Comparison of ENCODE assay signal across 22 cellular contexts in the genomic region with DNA sequence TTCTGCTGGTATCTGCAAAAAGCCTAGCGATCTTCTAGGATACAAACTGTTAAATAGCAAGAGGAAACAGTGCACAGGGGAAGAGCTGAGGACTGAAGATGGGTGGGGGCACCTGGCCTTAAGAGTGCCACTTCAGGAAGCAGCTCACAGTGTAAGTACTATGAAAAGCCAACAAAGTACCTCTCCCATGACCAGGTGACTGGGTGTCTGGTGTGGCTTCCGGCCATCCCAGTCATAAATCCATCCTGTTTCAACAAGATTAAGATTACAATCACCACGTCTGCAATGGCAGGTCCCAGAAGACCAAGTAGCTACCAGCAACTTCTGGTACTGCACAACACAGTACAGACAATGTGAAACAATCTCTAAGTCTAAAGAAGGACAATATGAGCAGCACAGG. TPM values are rescaled to one million over a fixed set of nuclear protein-coding genes. Genes with fewer than 3 reads are reported as not detected.
DNase-seq lines count a peak whose midpoint lies in the region; ATAC-seq, FAIRE-seq and TF ChIP-seq lines count a peak whose summit lies in the region.
"Had no signal": no experiment of that assay in that cellular context is flagged by ENCODE, and none has a peak within 500 bp of the region (broad histone marks: within the 10 kb centered on the region; RNA-seq: fewer than 3 reads in every experiment).

No MANE protein-coding gene starts in this region.

- intact Hi-C loops in activated CD8-positive, alpha-beta T cell treated with anti-CD3 and anti-CD28 coated beads for 36 hours (cut with micrococcal nuclease), result no loop called here

- FAIRE-seq in urothelium cell line (lab: Jason Lieb, UNC), result no peak

- peaks cover 12% of the 10 kb centered on the region for H3K4me1 ChIP-seq in osteoblast (ENCODE audit: insufficient read depth, low read length)

- H3K4me2 ChIP-seq in osteoblast (ENCODE audit: insufficient read depth, low read length), result no peak overlapping the region

- H3K4me3 Mint-ChIP-seq in activated CD8-positive, alpha-beta T cell treated with anti-CD3 and anti-CD28 coated beads, Interleukin-2, amount 10 ng/mL, durations not matched to agents 7 days and 5 days, result no peak overlapping the region
- H3K4me3 Mint-ChIP-seq in activated CD8-positive, alpha-beta T cell treated with anti-CD3 and anti-CD28 coated beads for 36 hours, result no peak overlapping the region
- H3K4me3 Mint-ChIP-seq: activated B cell treated with CpG ODN at 0.5 μM for 24 hours; activated CD4-positive, alpha-beta memory T cell treated with anti-CD3 and anti-CD28 coated beads, Interleukin-2, amount 10 ng/mL, durations not matched to agents 7 days and 5 days; B cell; naive thymus-derived CD8-positive, alpha-beta T cell had no signal

- H3K36me3 ChIP-seq in osteoblast (ENCODE audit: insufficient read depth, low read length), result peaks cover 77% of the 10 kb centered on the region

- H3K9me3 ChIP-seq in osteoblast (ENCODE audit: low read depth, low read length), result no peaks in the 10 kb centered on the region
- H3K9me3 ChIP-seq: heart left ventricle had no signal

- H3K27me3 ChIP-seq in osteoblast (ENCODE audit: insufficient read depth, low read length), result no peaks in the 10 kb centered on the region
- H3K27me3 ChIP-seq: dorsolateral prefrontal cortex, heart left ventricle had no signal

- no peak overlapping the region for H3K27ac ChIP-seq in osteoblast (ENCODE audit: low read depth, low read length)
- H3K27ac ChIP-seq: heart left ventricle, skin epidermis had no signal

- no peak for DNase-seq in activated CD8-positive, alpha-beta T cell treated with anti-CD3 and anti-CD28 coated beads, Interleukin-2, amount 10 ng/mL, durations not matched to agents 7 days and 5 days
- no peak for DNase-seq in activated CD8-positive, alpha-beta T cell treated with anti-CD3 and anti-CD28 coated beads for 36 hours
- DNase-seq in NCI-H345 (lab: John Stamatoyannopoulos, UW), result peak; percentile 44
- DNase-seq in epithelial cell of esophagus (ENCODE audit: low read depth), result peak; percentile 21
- DNase-seq in osteoblast (ENCODE audit: insufficient read length, low spot score, missing footprints), result no peak
- no peak for DNase-seq in urothelium cell line (ENCODE audit: low spot score)
- DNase-seq: activated B cell treated with CpG ODN at 0.5 μM for 24 hours; activated CD4-positive, alpha-beta memory T cell treated with anti-CD3 and anti-CD28 coated beads, Interleukin-2, amount 10 ng/mL, durations not matched to agents 7 days and 5 days; activated effector memory CD4-positive, alpha-beta T cell treated with anti-CD3 and anti-CD28 coated beads, Interleukin-2, amount 50 U/mL, for 16 hours; activated T-cell treated with anti-CD3 and anti-CD28 coated beads for 4 hours; dorsolateral prefrontal cortex; HCEC 1CT; heart left ventricle; naive thymus-derived CD8-positive, alpha-beta T cell; NCI-H1092; stimulated activated CD4-positive, alpha-beta T cell treated with anti-CD3 and anti-CD28 coated beads, Interleukin-1b, Interleukin-23, amount 100 ng/mL, for 48 hours; T-helper 9 cell had no signal

- no peaks in the 10 kb centered on the region for H3K4me1 Mint-ChIP-seq in activated CD8-positive, alpha-beta T cell treated with anti-CD3 and anti-CD28 coated beads, Interleukin-2, amount 10 ng/mL, durations not matched to agents 7 days and 5 days (ENCODE audit: low read depth)
- no peaks in the 10 kb centered on the region for H3K4me1 Mint-ChIP-seq in activated CD8-positive, alpha-beta T cell treated with anti-CD3 and anti-CD28 coated beads for 36 hours (ENCODE audit: low read depth)
- H3K4me1 Mint-ChIP-seq: activated B cell treated with CpG ODN at 0.5 μM for 24 hours, B cell had no signal

- no peaks in the 10 kb centered on the region for H3K9me3 Mint-ChIP-seq in activated CD8-positive, alpha-beta T cell treated with anti-CD3 and anti-CD28 coated beads, Interleukin-2, amount 10 ng/mL, durations not matched to agents 7 days and 5 days (ENCODE audit: insufficient read depth)
- H3K9me3 Mint-ChIP-seq in activated CD8-positive, alpha-beta T cell treated with anti-CD3 and anti-CD28 coated beads for 36 hours, result no peaks in the 10 kb centered on the region
- H3K9me3 Mint-ChIP-seq: activated B cell treated with CpG ODN at 0.5 μM for 24 hours; activated CD4-positive, alpha-beta memory T cell treated with anti-CD3 and anti-CD28 coated beads, Interleukin-2, amount 10 ng/mL, durations not matched to agents 7 days and 5 days; naive thymus-derived CD8-positive, alpha-beta T cell had no signal

- H3K4me3 ChIP-seq in epithelial cell of esophagus (ENCODE audit: low read length) (no peak overlapping the region), osteoblast (ENCODE audit: insufficient read depth, low read length) (no peak overlapping the region)
- H3K4me3 ChIP-seq: dorsolateral prefrontal cortex, heart left ventricle, skin epidermis had no signal

- no peaks in the 10 kb centered on the region for H3K27me3 Mint-ChIP-seq in activated CD8-positive, alpha-beta T cell treated with anti-CD3 and anti-CD28 coated beads, Interleukin-2, amount 10 ng/mL, durations not matched to agents 7 days and 5 days (ENCODE audit: low read depth)
- no peaks in the 10 kb centered on the region for H3K27me3 Mint-ChIP-seq in activated CD8-positive, alpha-beta T cell treated with anti-CD3 and anti-CD28 coated beads for 36 hours
- H3K27me3 Mint-ChIP-seq: activated B cell treated with CpG ODN at 0.5 μM for 24 hours; activated CD4-positive, alpha-beta memory T cell treated with anti-CD3 and anti-CD28 coated beads, Interleukin-2, amount 10 ng/mL, durations not matched to agents 7 days and 5 days; B cell; naive thymus-derived CD8-positive, alpha-beta T cell had no signal

- no peak for ATAC-seq in activated CD8-positive, alpha-beta T cell treated with anti-CD3 and anti-CD28 coated beads, Interleukin-2, amount 10 ng/mL, durations not matched to agents 7 days and 5 days
- ATAC-seq in activated CD8-positive, alpha-beta T cell treated with anti-CD3 and anti-CD28 coated beads for 36 hours, result no peak
- no peak for ATAC-seq in activated CD4-positive, CD25-positive, alpha-beta regulatory T cell treated with anti-CD3 and anti-CD28 coated beads, Interleukin-2, amount 50 U/mL, for 24 hours
- ATAC-seq in HG02623 (IDR thresholded peaks at IDR 0.05; ENCODE audit: unreplicated experiment), result no peak
- ATAC-seq: heart left ventricle; naive thymus-derived CD8-positive, alpha-beta T cell had no signal

- POLR2A ChIA-PET in activated CD8-positive, alpha-beta T cell treated with anti-CD3 and anti-CD28 coated beads, Interleukin-2, amount 10 ng/mL, durations not matched to agents 7 days and 5 days (lab: Charles Lee), result no interaction called here
- POLR2A ChIA-PET in activated CD8-positive, alpha-beta T cell treated with anti-CD3 and anti-CD28 coated beads for 36 hours (lab: Charles Lee), result no interaction called here

- CTCF ChIA-PET in activated CD8-positive, alpha-beta T cell treated with anti-CD3 and anti-CD28 coated beads, Interleukin-2, amount 10 ng/mL, durations not matched to agents 7 days and 5 days (lab: Charles Lee), result interaction anchor here (1.2 to 2.6 kb wide), 3 partner anchors 12 to 88 kb away, joined by 3 to 8 read pairs (median 4); no protein-coding TSS in a partner anchor
- CTCF ChIA-PET in activated CD8-positive, alpha-beta T cell treated with anti-CD3 and anti-CD28 coated beads for 36 hours (lab: Charles Lee), result no interaction called here

- H3K27ac Mint-ChIP-seq in activated CD8-positive, alpha-beta T cell treated with anti-CD3 and anti-CD28 coated beads, Interleukin-2, amount 10 ng/mL, durations not matched to agents 7 days and 5 days, result peak overlapping the region; percentile 56
- H3K27ac Mint-ChIP-seq in activated CD8-positive, alpha-beta T cell treated with anti-CD3 and anti-CD28 coated beads for 36 hours, result no peak overlapping the region
- H3K27ac Mint-ChIP-seq: activated B cell treated with CpG ODN at 0.5 μM for 24 hours; activated CD4-positive, alpha-beta memory T cell treated with anti-CD3 and anti-CD28 coated beads, Interleukin-2, amount 10 ng/mL, durations not matched to agents 7 days and 5 days; B cell had no signal

- H3K36me3 Mint-ChIP-seq in activated CD8-positive, alpha-beta T cell treated with anti-CD3 and anti-CD28 coated beads, Interleukin-2, amount 10 ng/mL, durations not matched to agents 7 days and 5 days (ENCODE audit: low read depth), result peaks cover 46% of the 10 kb centered on the region
- peaks cover 41% of the 10 kb centered on the region for H3K36me3 Mint-ChIP-seq in activated CD8-positive, alpha-beta T cell treated with anti-CD3 and anti-CD28 coated beads for 36 hours (ENCODE audit: low read depth)

- peaks cover under 1% of the 10 kb centered on the region for H4K20me1 ChIP-seq in osteoblast (ENCODE audit: insufficient read depth, low read length)

- TF ChIP-seq CTCF in activated CD8-positive, alpha-beta T cell treated with anti-CD3 and anti-CD28 coated beads for 36 hours (IDR thresholded peaks at IDR 0.05), result no peak
- TF ChIP-seq CTCF in epithelial cell of esophagus (IDR thresholded peaks at IDR 0.05; ENCODE audit: insufficient read depth, low read depth, low read length, missing control alignments) (no peak), osteoblast (IDR thresholded peaks at IDR 0.05; ENCODE audit: extremely low read depth, low read depth, low read length) (no peak)

- no peak overlapping the region for H2AFZ ChIP-seq in osteoblast (ENCODE audit: low read length)

- no peaks in the 10 kb centered on the region for H3K79me2 ChIP-seq in osteoblast (ENCODE audit: insufficient read depth, low read length)

RNA-seq across cellular contexts. Expression of a gene that starts 15.9 kb away (rescaled TPM):
- total RNA-seq in activated CD8-positive, alpha-beta T cell treated with anti-CD3 and anti-CD28 coated beads, Interleukin-2, amount 10 ng/mL, durations not matched to agents 7 days and 5 days, result under 1 TPM; 0.37 to 0.50 TPM
- 1 to 10 TPM in 1 of 2 experiments, under 1 TPM in 1; 0.99 to 1.0 TPM for total RNA-seq in activated CD8-positive, alpha-beta T cell treated with anti-CD3 and anti-CD28 coated beads for 36 hours
- 0.88 and 1.8 TPM in 2 replicates for total RNA-seq in osteoblast
- total RNA-seq: activated B cell treated with CpG ODN at 0.5 μM for 24 hours; activated CD4-positive, alpha-beta memory T cell treated with anti-CD3 and anti-CD28 coated beads, Interleukin-2, amount 10 ng/mL, durations not matched to agents 7 days and 5 days; naive thymus-derived CD8-positive, alpha-beta T cell had no signal

RNA-seq across cellular contexts. Expression of a gene that starts 28.8 kb away (rescaled TPM):
- 10 to 100 TPM; 58.3 to 62.7 TPM for total RNA-seq in activated CD8-positive, alpha-beta T cell treated with anti-CD3 and anti-CD28 coated beads, Interleukin-2, amount 10 ng/mL, durations not matched to agents 7 days and 5 days
- 10 to 100 TPM; 42.1 to 43.3 TPM for total RNA-seq in activated CD8-positive, alpha-beta T cell treated with anti-CD3 and anti-CD28 coated beads for 36 hours
- 24.2 and 24.5 TPM in 2 replicates for total RNA-seq in osteoblast

RNA-seq across cellular contexts. Expression of a gene that starts 36.2 kb away (rescaled TPM):
- not detected for total RNA-seq in activated CD8-positive, alpha-beta T cell treated with anti-CD3 and anti-CD28 coated beads, Interleukin-2, amount 10 ng/mL, durations not matched to agents 7 days and 5 days
- not detected for total RNA-seq in activated CD8-positive, alpha-beta T cell treated with anti-CD3 and anti-CD28 coated beads for 36 hours
- total RNA-seq in osteoblast, result under 0.01 TPM in 2 replicates
- total RNA-seq: A673; activated B cell treated with CpG ODN at 0.5 μM for 24 hours; activated CD4-positive, alpha-beta memory T cell treated with anti-CD3 and anti-CD28 coated beads, Interleukin-2, amount 10 ng/mL, durations not matched to agents 7 days and 5 days; B cell; naive thymus-derived CD8-positive, alpha-beta T cell had no signal

Comparison
In these comparisons a context has a peak if more than half of its experiments do, and no peak if none do; other contexts are left out.
1. DNase-seq: peak in NCI-H345 (single experiment) and epithelial cell of esophagus (single experiment); none in activated CD8-positive, alpha-beta T cell treated with anti-CD3 and anti-CD28 coated beads, Interleukin-2, amount 10 ng/mL, durations not matched to agents 7 days and 5 days (single experiment), activated CD8-positive, alpha-beta T cell treated with anti-CD3 and anti-CD28 coated beads for 36 hours (single experiment), osteoblast (single experiment) and urothelium cell line (single experiment).